Comparison of ENCODE assay signal across 1 cellular context in genomic region chr4:66571145-66571544, GRCh38.
TF ChIP-seq lines count a peak whose summit lies in the region.

No MANE protein-coding gene starts in this region.

TF ChIP-seq in K562, 482 proteins besides CTCF, POLR2A, EP300 and RAD21 (continued from another document):
- TF ChIP-seq, protein P1, sequence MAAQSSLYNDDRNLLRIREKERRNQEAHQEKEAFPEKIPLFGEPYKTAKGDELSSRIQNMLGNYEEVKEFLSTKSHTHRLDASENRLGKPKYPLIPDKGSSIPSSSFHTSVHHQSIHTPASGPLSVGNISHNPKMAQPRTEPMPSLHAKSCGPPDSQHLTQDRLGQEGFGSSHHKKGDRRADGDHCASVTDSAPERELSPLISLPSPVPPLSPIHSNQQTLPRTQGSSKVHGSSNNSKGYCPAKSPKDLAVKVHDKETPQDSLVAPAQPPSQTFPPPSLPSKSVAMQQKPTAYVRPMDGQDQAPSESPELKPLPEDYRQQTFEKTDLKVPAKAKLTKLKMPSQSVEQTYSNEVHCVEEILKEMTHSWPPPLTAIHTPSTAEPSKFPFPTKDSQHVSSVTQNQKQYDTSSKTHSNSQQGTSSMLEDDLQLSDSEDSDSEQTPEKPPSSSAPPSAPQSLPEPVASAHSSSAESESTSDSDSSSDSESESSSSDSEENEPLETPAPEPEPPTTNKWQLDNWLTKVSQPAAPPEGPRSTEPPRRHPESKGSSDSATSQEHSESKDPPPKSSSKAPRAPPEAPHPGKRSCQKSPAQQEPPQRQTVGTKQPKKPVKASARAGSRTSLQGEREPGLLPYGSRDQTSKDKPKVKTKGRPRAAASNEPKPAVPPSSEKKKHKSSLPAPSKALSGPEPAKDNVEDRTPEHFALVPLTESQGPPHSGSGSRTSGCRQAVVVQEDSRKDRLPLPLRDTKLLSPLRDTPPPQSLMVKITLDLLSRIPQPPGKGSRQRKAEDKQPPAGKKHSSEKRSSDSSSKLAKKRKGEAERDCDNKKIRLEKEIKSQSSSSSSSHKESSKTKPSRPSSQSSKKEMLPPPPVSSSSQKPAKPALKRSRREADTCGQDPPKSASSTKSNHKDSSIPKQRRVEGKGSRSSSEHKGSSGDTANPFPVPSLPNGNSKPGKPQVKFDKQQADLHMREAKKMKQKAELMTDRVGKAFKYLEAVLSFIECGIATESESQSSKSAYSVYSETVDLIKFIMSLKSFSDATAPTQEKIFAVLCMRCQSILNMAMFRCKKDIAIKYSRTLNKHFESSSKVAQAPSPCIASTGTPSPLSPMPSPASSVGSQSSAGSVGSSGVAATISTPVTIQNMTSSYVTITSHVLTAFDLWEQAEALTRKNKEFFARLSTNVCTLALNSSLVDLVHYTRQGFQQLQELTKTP (IDR thresholded peaks at IDR 0.05; ENCODE audit: low read depth in 1 of 2, partially characterized antibody in 2 of 2): no peak
TF ChIP-seq in K562: peak in this region for 2.
